1 cellular context compared by ENCODE assay signal in genomic region chr1:77779529-77780281, GRCh38.
A peak's percentile ranks its signal among the peaks of the same experiment; 100 is the strongest.
TF ChIP-seq lines count a peak whose summit lies in the region.

MIGA1 (plus strand) TSS chr1:77779649; CDS start chr1:77783253, 3,604 bp downstream.

TF ChIP-seq in HepG2, 621 proteins besides CTCF, POLR2A, EP300 and RAD21 (continued from another document and continues in another):
- TF ChIP-seq POGK (CRISPR knock-in tag; conservative IDR thresholded peaks at IDR 0.05): 0 out of 2 replicates have a peak, but pooled peaks have one; percentile 15
- no peak for TF ChIP-seq SUZ12 (IDR thresholded peaks at IDR 0.05; ENCODE audit: low read depth, low read length)
- peak; percentile 60; the same call in 1 of the 2 replicates for TF ChIP-seq ZFP91 (CRISPR knock-in tag; IDR thresholded peaks at IDR 0.05; ENCODE audit: borderline replicate concordance)
- TF ChIP-seq ZNF484 (CRISPR knock-in tag; IDR thresholded peaks at IDR 0.05; ENCODE audit: borderline replicate concordance, low read depth): no peak
- TF ChIP-seq HIVEP1 (CRISPR knock-in tag; IDR thresholded peaks at IDR 0.05): peak; percentile 45; the same call in 1 of the 2 replicates
- TF ChIP-seq CCDC6 (CRISPR knock-in tag; IDR thresholded peaks at IDR 0.05): peak; percentile 60; the same call in 1 of the 2 replicates
- TF ChIP-seq POGZ (CRISPR knock-in tag; IDR thresholded peaks at IDR 0.05): peak; percentile 63
- TF ChIP-seq SMAD1 (CRISPR knock-in tag; IDR thresholded peaks at IDR 0.05; ENCODE audit: borderline replicate concordance, low read depth): no peak
- 0 out of 2 replicates have a peak, but pooled peaks have one; percentile 33 for TF ChIP-seq KDM5A (IDR thresholded peaks at IDR 0.05; ENCODE audit: borderline replicate concordance, low read length)
- peak; percentile 78 for TF ChIP-seq GABPA (IDR thresholded peaks at IDR 0.05; ENCODE audit: low read depth, low read length)
- peak; percentile 96 for TF ChIP-seq GABPA (CRISPR knock-in tag; IDR thresholded peaks at IDR 0.05; ENCODE audit: low read depth)
- TF ChIP-seq ZSCAN21 (CRISPR knock-in tag; IDR thresholded peaks at IDR 0.05; ENCODE audit: borderline replicate concordance): 0 out of 2 replicates have a peak, but pooled peaks have one; percentile 29
- no peak for TF ChIP-seq HNRNPH1 (optimal IDR thresholded peaks at IDR 0.05; ENCODE audit: low read depth, low read length)
- TF ChIP-seq CHD2 (IDR thresholded peaks at IDR 0.05; ENCODE audit: low read depth, low read length): no peak
- no peak for TF ChIP-seq ONECUT2 (CRISPR knock-in tag; IDR thresholded peaks at IDR 0.05)
- no peak for TF ChIP-seq ZNF878 (CRISPR knock-in tag; IDR thresholded peaks at IDR 0.05)
- no peak for TF ChIP-seq ZNF691 (CRISPR knock-in tag; IDR thresholded peaks at IDR 0.05; ENCODE audit: borderline replicate concordance, low read depth)
- TF ChIP-seq NKX3-1 (CRISPR knock-in tag; IDR thresholded peaks at IDR 0.05): no peak
- TF ChIP-seq ZBTB4 (CRISPR knock-in tag; IDR thresholded peaks at IDR 0.05; ENCODE audit: borderline replicate concordance): 0 out of 2 replicates have a peak, but pooled peaks have one; percentile 40
- no peak for TF ChIP-seq DZIP1 (CRISPR knock-in tag; IDR thresholded peaks at IDR 0.05)
- TF ChIP-seq RNF219 (CRISPR knock-in tag; IDR thresholded peaks at IDR 0.05): no peak
- peak; percentile 44; the same call in 1 of the 2 replicates for TF ChIP-seq ZNF556 (CRISPR knock-in tag; IDR thresholded peaks at IDR 0.05; ENCODE audit: borderline replicate concordance)
- no peak for TF ChIP-seq SRF (IDR thresholded peaks at IDR 0.05; ENCODE audit: low read depth, low read length)
- TF ChIP-seq HOXA3 (CRISPR knock-in tag; IDR thresholded peaks at IDR 0.05): peak; percentile 98
- no peak for TF ChIP-seq ZMYM2 (CRISPR knock-in tag; IDR thresholded peaks at IDR 0.05)
- peak; percentile 66 for TF ChIP-seq MYC (CRISPR knock-in tag; IDR thresholded peaks at IDR 0.05; ENCODE audit: borderline replicate concordance)
- peak; percentile 87 for TF ChIP-seq ZNF574 (CRISPR knock-in tag; IDR thresholded peaks at IDR 0.05)
- 0 out of 2 replicates have a peak, but pooled peaks have one; percentile 53 for TF ChIP-seq ATF2 (CRISPR knock-in tag; IDR thresholded peaks at IDR 0.05)
- TF ChIP-seq ZBTB7B (CRISPR knock-in tag; IDR thresholded peaks at IDR 0.05): peak; percentile 55
- TF ChIP-seq PRDM10 (CRISPR knock-in tag; IDR thresholded peaks at IDR 0.05; ENCODE audit: low read depth): peak; percentile 31; the same call in 1 of the 2 replicates
- TF ChIP-seq MEF2D (CRISPR knock-in tag; IDR thresholded peaks at IDR 0.05): peak; percentile 64; the same call in 1 of the 2 replicates
- TF ChIP-seq NR2C2 (CRISPR knock-in tag; IDR thresholded peaks at IDR 0.05; ENCODE audit: borderline replicate concordance): peak; percentile 99
- TF ChIP-seq ZNF567 (CRISPR knock-in tag; IDR thresholded peaks at IDR 0.05; ENCODE audit: borderline replicate concordance): 0 out of 2 replicates have a peak, but pooled peaks have one; percentile 17
- no peak for TF ChIP-seq NR0B2 (CRISPR knock-in tag; IDR thresholded peaks at IDR 0.05)
- TF ChIP-seq SRSF4 (IDR thresholded peaks at IDR 0.05; ENCODE audit: low read depth, low read length, poor library complexity, severe bottlenecking): no peak
- TF ChIP-seq ZNF674 (CRISPR knock-in tag; IDR thresholded peaks at IDR 0.05; ENCODE audit: low read depth): no peak
